In genomic region chr14:93757185-93757584, GRCh38 we compare ENCODE assay signal across 28 cellular contexts. TPM values are rescaled to one million over a fixed set of nuclear protein-coding genes. Genes with fewer than 3 reads are reported as not detected.
DNase-seq lines count a peak whose midpoint lies in the region; ATAC-seq, FAIRE-seq and TF ChIP-seq lines count a peak whose summit lies in the region.
"Had no signal": no experiment of that assay in that cellular context is flagged by ENCODE, and none has a peak within 500 bp of the region (broad histone marks: within the 10 kb centered on the region; RNA-seq: fewer than 3 reads in every experiment).

No MANE protein-coding gene starts in this region.

- TF ChIP-seq POLR2A in gastroesophageal sphincter (IDR thresholded peaks at IDR 0.05) (no peak), sigmoid colon (IDR thresholded peaks at IDR 0.05) (no peak), H54 (IDR thresholded peaks at IDR 0.05; ENCODE audit: low read depth, low read length) (no peak)

- H3K9me3 Mint-ChIP-seq in natural killer cell treated with Interleukin-12 subunit alpha and Interleukin-12 subunit beta and Interleukin-15 and Interleukin-18, amount 100 ng/mL, for 72 hours: no peaks in the 10 kb centered on the region
- H3K9me3 Mint-ChIP-seq: CD4-positive, alpha-beta memory T cell; H9 had no signal

- DNase-seq in NCI-H82 treated with DMSO at 0.1 percent for 48 hours (lab: John Stamatoyannopoulos, UW; ENCODE audit: unreplicated experiment) (peak; percentile 16), sigmoid colon (no peak), H54 (ENCODE audit: insufficient read length, low spot score) (no peak)
- DNase-seq in natural killer cell treated with Interleukin-12 subunit alpha and Interleukin-12 subunit beta and Interleukin-15 and Interleukin-18, amount 100 ng/mL, for 72 hours (ENCODE audit: low spot score): no peak
- DNase-seq in stimulated activated CD4-positive, alpha-beta T cell treated with anti-CD3 and anti-CD28 coated beads, Interleukin-12 subunit alpha, Interleukin-12 subunit beta, amount 100 ng/mL, for 4 hours: no peak
- DNase-seq: C1 segment of cervical spinal cord; CD4-positive, alpha-beta memory T cell; COR-L47; GDM1; GM23248; H9; KBM-7; MV-4-11; NCI-H1105; NCI-H2029; NCI-H2227 treated with DMSO at 0.1 percent for 48 hours; NCI-H510A; NCI-H69; SJCRH30 had no signal

- H3K36me3 ChIP-seq in BLaER1 (no peaks in the 10 kb centered on the region), gastroesophageal sphincter (no peaks in the 10 kb centered on the region), sigmoid colon (no peaks in the 10 kb centered on the region)
- H3K36me3 ChIP-seq: SJCRH30 had no signal

- no peaks in the 10 kb centered on the region for H3K36me3 Mint-ChIP-seq in natural killer cell treated with Interleukin-12 subunit alpha and Interleukin-12 subunit beta and Interleukin-15 and Interleukin-18, amount 100 ng/mL, for 72 hours
- H3K36me3 Mint-ChIP-seq: CD4-positive, alpha-beta memory T cell had no signal

- no peaks in the 10 kb centered on the region for H3K4me1 Mint-ChIP-seq in natural killer cell treated with Interleukin-12 subunit alpha and Interleukin-12 subunit beta and Interleukin-15 and Interleukin-18, amount 100 ng/mL, for 72 hours (ENCODE audit: low read depth in 2 of 2)

- H3K4me3 Mint-ChIP-seq in natural killer cell treated with Interleukin-12 subunit alpha and Interleukin-12 subunit beta and Interleukin-15 and Interleukin-18, amount 100 ng/mL, for 72 hours: no peak overlapping the region
- H3K4me3 Mint-ChIP-seq: CD4-positive, alpha-beta memory T cell; H9 had no signal

- peak overlapping the region; percentile 28; the same call in 1 of the 2 replicates for H3K4me2 ChIP-seq in BLaER1

- H3K9ac ChIP-seq in BLaER1: no peak overlapping the region
- H3K9ac ChIP-seq: GM23248 had no signal

- TF ChIP-seq CTCF in gastroesophageal sphincter (IDR thresholded peaks at IDR 0.05): no peak
- TF ChIP-seq CTCF in sigmoid colon (IDR thresholded peaks at IDR 0.05): no peak

- H3K27me3 ChIP-seq in BLaER1 (no peaks in the 10 kb centered on the region), gastroesophageal sphincter (no peaks in the 10 kb centered on the region), sigmoid colon (no peaks in the 10 kb centered on the region)
- H3K27me3 ChIP-seq: SJCRH30 had no signal

- intact Hi-C loops in sigmoid colon (cut with DNase I): no loop called here

- ATAC-seq in gastroesophageal sphincter (no peak), HG02623 (IDR thresholded peaks at IDR 0.05; ENCODE audit: unreplicated experiment) (no peak)
- ATAC-seq in natural killer cell treated with Interleukin-12 subunit alpha and Interleukin-12 subunit beta and Interleukin-15 and Interleukin-18, amount 100 ng/mL, for 72 hours: no peak
- ATAC-seq: GM12878, SK-N-SH treated with all-trans-retinoic acid at 6 μM for 48 hours had no signal

- no peak for TF ChIP-seq EP300 in gastroesophageal sphincter (IDR thresholded peaks at IDR 0.05)
- TF ChIP-seq EP300 in sigmoid colon (IDR thresholded peaks at IDR 0.05): no peak

- H3K27me3 Mint-ChIP-seq in natural killer cell treated with Interleukin-12 subunit alpha and Interleukin-12 subunit beta and Interleukin-15 and Interleukin-18, amount 100 ng/mL, for 72 hours: peaks cover 11 to 24% of the 10 kb centered on the region in 2 donors

- WGBS in gastroesophageal sphincter (ENCODE audit: low coverage in 1 of 2), 2 donors: 82% methylated on average over 7 of the region's 13 CpGs; no CpG with 5 or more reads in 1 of the 2 donors
- WGBS in sigmoid colon, 2 donors: 79 to 80% methylated on average over 13 of the region's 13 CpGs

- H3K4me1 ChIP-seq in BLaER1: peaks cover 41% of the 10 kb centered on the region
- H3K4me1 ChIP-seq in gastroesophageal sphincter: peaks cover 0 to 75% (median 16%) of the 10 kb centered on the region in 3 donors
- peaks cover 0 to 59% (median 39%) of the 10 kb centered on the region in 4 donors for H3K4me1 ChIP-seq in sigmoid colon
- H3K4me1 ChIP-seq: SJCRH30 had no signal

- H3K4me3 ChIP-seq in BLaER1 (no peak overlapping the region), gastroesophageal sphincter (no peak overlapping the region), sigmoid colon (no peak overlapping the region)
- H3K4me3 ChIP-seq: GM12878, GM23248, SJCRH30 had no signal

- no peaks in the 10 kb centered on the region for H4K20me1 ChIP-seq in BLaER1

- H3K27ac ChIP-seq in BLaER1 (no peak overlapping the region), gastroesophageal sphincter (peak overlapping the region in 3 of 4 donors; percentile 24 to 87 (median 37)), sigmoid colon (peak overlapping the region; percentile 74 to 86 (median 85))
- H3K27ac ChIP-seq: GM23248, SJCRH30 had no signal

- H3K27ac Mint-ChIP-seq in natural killer cell treated with Interleukin-12 subunit alpha and Interleukin-12 subunit beta and Interleukin-15 and Interleukin-18, amount 100 ng/mL, for 72 hours: no peak overlapping the region
- H3K27ac Mint-ChIP-seq: H9 had no signal

- H3K9me3 ChIP-seq in BLaER1 (no peaks in the 10 kb centered on the region), gastroesophageal sphincter (no peaks in the 10 kb centered on the region), sigmoid colon (no peaks in the 10 kb centered on the region)
- H3K9me3 ChIP-seq: SJCRH30 had no signal

- no peak for FAIRE-seq in H54 (lab: Jason Lieb, UNC)
- FAIRE-seq: GM12878, HTR-8/SVneo had no signal

RNA-seq across cellular contexts. Expression of gene PRIMA1, which starts 31.1 kb away (rescaled TPM):
- total RNA-seq in gastroesophageal sphincter (10 to 100 TPM; 14.0 to 28.8 (median 16.4) TPM), sigmoid colon (10 to 100 TPM in 3 of 4 donors, 1 to 10 TPM in 1; 5.3 to 21.9 (median 12.8) TPM)
- polyA plus RNA-seq in sigmoid colon: 1 to 10 TPM in 2 of 3 donors, under 1 TPM in 1; 0.23 to 7.6 (median 1.8) TPM
- total RNA-seq in natural killer cell treated with Interleukin-12 subunit alpha and Interleukin-12 subunit beta and Interleukin-15 and Interleukin-18, amount 100 ng/mL, for 72 hours: not detected
- total RNA-seq: A172; CD4-positive, alpha-beta memory T cell; GM12878; LHCN-M2; MCF 10A; SJCRH30 had no signal
- polyA plus RNA-seq: CD4-positive, alpha-beta memory T cell; GM12878; GM23248 had no signal

Comparison
In these comparisons a context has a peak if more than half of its experiments do, and no peak if none do; other contexts are left out.
1. RNA of gene PRIMA1, which starts 31.1 kb away (total RNA-seq): 14.0 to 28.8 TPM in gastroesophageal sphincter and 5.3 to 21.9 TPM in sigmoid colon; not detected in natural killer cell treated with Interleukin-12 subunit alpha and Interleukin-12 subunit beta and Interleukin-15 and Interleukin-18, amount 100 ng/mL, for 72 hours; every median in the first group is over 4 times any median in the second.